In the genomic region with DNA sequence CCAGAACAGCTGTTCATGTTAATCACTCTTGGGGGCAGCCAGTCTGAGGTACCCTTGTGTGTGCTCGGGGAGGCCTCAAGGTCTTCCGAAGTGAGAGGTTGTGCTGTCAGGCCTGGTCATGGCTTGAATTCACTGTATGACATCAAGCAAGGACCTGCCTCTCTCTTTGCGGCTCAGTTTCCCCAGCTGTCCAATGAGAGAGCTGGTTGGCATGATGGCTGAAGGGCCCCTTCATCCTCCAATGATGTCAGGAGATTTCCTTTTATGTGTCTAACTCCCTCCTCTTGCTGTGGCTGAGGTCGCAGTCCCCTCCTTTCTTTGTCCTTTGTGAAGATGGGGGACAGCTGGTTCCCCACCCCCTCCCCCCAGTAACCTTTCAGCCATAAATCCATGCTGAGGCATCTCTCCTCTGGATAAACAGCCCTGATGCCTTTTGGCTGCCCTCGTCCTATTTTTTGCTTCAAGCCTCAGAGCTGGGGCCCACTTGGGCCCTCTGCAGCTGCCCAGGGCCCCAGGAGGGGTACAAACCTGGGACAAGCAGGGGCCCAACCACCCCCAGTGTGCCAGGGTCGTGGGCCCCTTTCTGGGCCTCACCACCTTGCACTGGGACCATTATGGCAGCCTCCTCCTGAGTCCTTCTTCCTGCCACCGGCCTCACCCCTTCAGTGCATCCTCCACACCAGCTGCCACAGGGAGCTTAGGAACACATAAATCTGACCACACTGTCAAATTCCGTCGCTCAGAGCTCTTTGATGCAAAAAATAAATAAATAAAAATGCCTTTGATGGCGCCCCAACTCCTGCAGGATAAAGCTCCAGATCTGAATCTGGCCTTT, we compare ENCODE assay signal across 12 cellular contexts.
"Had no signal": no experiment of that assay in that cellular context is flagged by ENCODE, and none has a peak within 500 bp of the region (broad histone marks: within the 10 kb centered on the region; RNA-seq: fewer than 3 reads in every experiment).

No MANE protein-coding gene starts in this region.

- H3K9me3 ChIP-seq: esophagus muscularis mucosa, right atrium auricular region, thoracic aorta, upper lobe of right lung had no signal

- H3K36me3 ChIP-seq: esophagus muscularis mucosa, right atrium auricular region, thoracic aorta, upper lobe of right lung had no signal

- FAIRE-seq: colon, kidney had no signal

- H3K27ac ChIP-seq: esophagus muscularis mucosa, SK-N-MC, thoracic aorta, upper lobe of right lung had no signal

- H3K4me1 ChIP-seq: upper lobe of right lung had no signal

- ATAC-seq: activated T-helper 17 cell treated with anti-CD3 and anti-CD28 coated beads, Interleukin-2, amount 50 U/mL, for 72 hours; upper lobe of right lung had no signal

- H3K27me3 ChIP-seq: esophagus muscularis mucosa, right atrium auricular region, upper lobe of right lung had no signal

- DNase-seq: activated CD4-positive, alpha-beta T cell treated with anti-CD3 and anti-CD28 coated beads for 1 hour; activated CD4-positive, alpha-beta T cell treated with anti-CD3 and anti-CD28 coated beads, Interleukin-2, amount 50 U/mL, for 48 hours; activated naive CD4-positive, alpha-beta T cell treated with anti-CD3 and anti-CD28 coated beads, Interleukin-2, amount 10 ng/mL, durations not matched to agents 7 days and 5 days; kidney; T-helper 1 cell; upper lobe of right lung had no signal

- H3K4me3 ChIP-seq: esophagus muscularis mucosa, right atrium auricular region, SK-N-MC, thoracic aorta, upper lobe of right lung had no signal
